ENCODE assay signal across 14 cellular contexts in the genomic region with DNA sequence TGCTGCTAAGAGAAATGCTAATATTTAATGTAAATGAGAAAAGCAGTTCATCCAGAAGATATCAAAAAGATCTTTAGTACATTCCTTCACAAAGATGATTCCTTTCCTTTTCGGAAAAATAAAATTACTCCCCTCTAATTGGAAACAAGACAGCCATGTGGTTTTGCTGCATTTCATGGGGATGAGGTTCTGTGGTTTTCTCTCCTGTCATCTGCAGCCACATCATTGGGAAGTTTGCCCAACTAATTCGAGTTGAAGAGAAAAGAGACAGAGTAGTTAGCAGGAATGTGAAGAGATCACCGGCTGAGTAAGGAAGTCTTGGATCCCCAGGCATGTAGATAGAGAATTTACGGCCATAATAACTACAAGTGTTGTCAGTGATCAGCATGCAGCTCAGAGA.
DNase-seq lines count a peak whose midpoint lies in the region; ATAC-seq and TF ChIP-seq lines count a peak whose summit lies in the region.
"Had no signal": no experiment of that assay in that cellular context is flagged by ENCODE, and none has a peak within 500 bp of the region (broad histone marks: within the 10 kb centered on the region; RNA-seq: fewer than 3 reads in every experiment).

No MANE protein-coding gene starts in this region.

- H3K4me1 Mint-ChIP-seq in HFFc6 (ENCODE audit: low read depth) = peaks cover 39% of the 10 kb centered on the region
- H3K4me1 Mint-ChIP-seq: activated CD4-positive, alpha-beta T cell treated with anti-CD3 and anti-CD28 coated beads, Interleukin-2, amount 10 ng/mL, durations not matched to agents 7 days and 5 days; natural killer cell had no signal

- peaks cover 23% of the 10 kb centered on the region for H3K27me3 Mint-ChIP-seq in HFFc6 (ENCODE audit: insufficient read depth)

- peak overlapping the region; percentile 19 for H3K27ac Mint-ChIP-seq in HFFc6
- H3K27ac Mint-ChIP-seq: activated CD4-positive, alpha-beta T cell treated with anti-CD3 and anti-CD28 coated beads, Interleukin-2, amount 10 ng/mL, durations not matched to agents 7 days and 5 days; natural killer cell; T-helper 1 cell treated with Interleukin-12 subunit alpha and Interleukin-12 subunit beta and Interleukin-4 antibody, amounts not matched to agents 30 μg/mL and 1 μg/mL, for 36 hours had no signal

- peak overlapping the region; percentile 49 for H3K4me3 Mint-ChIP-seq in HFFc6
- H3K4me3 Mint-ChIP-seq: activated CD4-positive, alpha-beta T cell treated with anti-CD3 and anti-CD28 coated beads, Interleukin-2, amount 10 ng/mL, durations not matched to agents 7 days and 5 days; natural killer cell; T-helper 1 cell treated with Interleukin-12 subunit alpha and Interleukin-12 subunit beta and Interleukin-4 antibody, amounts not matched to agents 30 μg/mL and 1 μg/mL, for 36 hours had no signal

- H3K36me3 Mint-ChIP-seq in HFFc6 (ENCODE audit: low read depth) = peaks cover 10% of the 10 kb centered on the region
- H3K36me3 Mint-ChIP-seq: natural killer cell had no signal

- DNase-seq in HFFc6 = peak; percentile 97
- DNase-seq in amniotic epithelial cell (ENCODE audit: low read depth) = peak; percentile 95
- peak; percentile 22 for DNase-seq in hepatic stellate cell (ENCODE audit: low spot score)
- DNase-seq in SKM-1 (lab: John Stamatoyannopoulos, UW; ENCODE audit: unreplicated experiment) = no peak
- DNase-seq in NCI-H1105 (lab: John Stamatoyannopoulos, UW) = no peak
- DNase-seq: activated CD4-positive, alpha-beta T cell treated with anti-CD3 and anti-CD28 coated beads, Interleukin-2, amount 10 ng/mL, durations not matched to agents 7 days and 5 days; DMS79; esophagus squamous epithelium; natural killer cell; NCI-H2107; right lobe of liver had no signal

- peaks cover 15% of the 10 kb centered on the region for H3K9me3 Mint-ChIP-seq in HFFc6

- no peak for TF ChIP-seq CTCF in HFFc6 (IDR thresholded peaks at IDR 0.05)

- ATAC-seq in HG02610 (IDR thresholded peaks at IDR 0.05; ENCODE audit: unreplicated experiment) (no peak), GM19351 (IDR thresholded peaks at IDR 0.05; ENCODE audit: unreplicated experiment) (no peak)
- ATAC-seq: natural killer cell, right lobe of liver had no signal

Comparison
In these comparisons a context has a peak if more than half of its experiments do, and no peak if none do; other contexts are left out.
1. DNase-seq: peak in HFFc6 (single experiment), amniotic epithelial cell (single experiment) and hepatic stellate cell (single experiment); none in SKM-1 (single experiment) and NCI-H1105 (single experiment).